Comparison of ENCODE assay signal across 8 cellular contexts in genomic region chr3:148955544-148956346, GRCh38. TPM values are rescaled to one million over a fixed set of nuclear protein-coding genes. Genes with fewer than 3 reads are reported as not detected.
DNase-seq lines count a peak whose midpoint lies in the region; FAIRE-seq and TF ChIP-seq lines count a peak whose summit lies in the region.

No MANE protein-coding gene starts in this region.

- TF ChIP-seq CTCF in GM10248 (IDR thresholded peaks at IDR 0.05; ENCODE audit: control extremely low read depth, extremely low read depth, low read depth, missing control alignments) (peak; percentile 55), fibroblast of pulmonary artery (IDR thresholded peaks at IDR 0.05; ENCODE audit: low read length, missing control alignments) (peak; percentile 71)

- H3K36me3 ChIP-seq in neuron (ENCODE audit: insufficient read depth, low read length): no peaks in the 10 kb centered on the region

- H3K4me3 ChIP-seq in fibroblast of pulmonary artery (replicated peaks; ENCODE audit: low read depth, low read length) (no peak overlapping the region), neuron (ENCODE audit: low read length) (no peak overlapping the region)

- POLR2A ChIA-PET in GM10248 (lab: Yijun Ruan, JAX): no interaction called here

- H3K9me3 ChIP-seq in neuron (ENCODE audit: low read length): no peaks in the 10 kb centered on the region

- peak; percentile 98 for FAIRE-seq in A204.1 (lab: Jason Lieb, UNC)

- peak; percentile 20 for DNase-seq in GM10248 (ENCODE audit: extremely low spot score)
- peak; percentile 80 for DNase-seq in NCI-H146 (lab: John Stamatoyannopoulos, UW)
- DNase-seq in T-helper 1 cell: peak in 3 of 5 donors; percentile 15 to 36 (median 21)
- DNase-seq in fibroblast of pulmonary artery (ENCODE audit: low read depth): peak; percentile 93
- DNase-seq in stimulated activated CD8-positive, alpha-beta memory T cell treated with anti-CD3 and anti-CD28 coated beads, Interleukin-4, amount 100 ng/mL, for 48 hours: no peak
- no peak for DNase-seq in mesenteric fat pad (ENCODE audit: low spot score)

- CTCF ChIA-PET in GM10248 (lab: Yijun Ruan, JAX): interaction anchor here (0.6 to 5.5 kb wide), 26 partner anchors 10 to 816 kb away, joined by 3 to 56 read pairs (median 3); partner anchors contain the start of gene GYG1

- peaks cover 5% of the 10 kb centered on the region for H3K4me1 ChIP-seq in neuron (ENCODE audit: insufficient read depth, low read length)

- peak overlapping the region; percentile 24 for H2AFZ ChIP-seq in neuron (ENCODE audit: low read depth, low read length)

- no peaks in the 10 kb centered on the region for H3K27me3 ChIP-seq in neuron (ENCODE audit: insufficient read depth, low read length)

RNA-seq across cellular contexts. Expression of gene GYG1, which starts 35.6 kb away (rescaled TPM):
- total RNA-seq in mesenteric fat pad: 52.9 TPM

Comparison
In these comparisons a context has a peak if more than half of its experiments do, and no peak if none do; other contexts are left out.
1. DNase-seq: peak in GM10248 (single experiment), NCI-H146 (single experiment), T-helper 1 cell (3 of 5) and fibroblast of pulmonary artery (single experiment); none in stimulated activated CD8-positive, alpha-beta memory T cell treated with anti-CD3 and anti-CD28 coated beads, Interleukin-4, amount 100 ng/mL, for 48 hours (single experiment) and mesenteric fat pad (single experiment).